ENCODE assay signal across 21 cellular contexts in genomic region chr1:20371883-20372282, GRCh38.
DNase-seq lines count a peak whose midpoint lies in the region; ATAC-seq and TF ChIP-seq lines count a peak whose summit lies in the region.
"Had no signal": no experiment of that assay in that cellular context is flagged by ENCODE, and none has a peak within 500 bp of the region (broad histone marks: within the 10 kb centered on the region; RNA-seq: fewer than 3 reads in every experiment).

No MANE protein-coding gene starts in this region.

- CTCF ChIA-PET in Calu3 (lab: Charles Lee) (no interaction called here), PC-3 (lab: Charles Lee) (no interaction called here)

- H4K20me1 ChIP-seq in PC-3 (ENCODE audit: low read length) (no peaks in the 10 kb centered on the region), osteoblast (ENCODE audit: insufficient read depth, low read length) (peaks cover 5% of the 10 kb centered on the region)
- H4K20me1 ChIP-seq: BLaER1 had no signal

- H3K9me3 Mint-ChIP-seq in T-helper 2 cell treated with Interferon-gamma antibody and Interleukin-4, amounts not matched to agents 5 μg/mL and 100 μg/mL, for 36 hours, result no peaks in the 10 kb centered on the region
- H3K9me3 Mint-ChIP-seq in Calu3 (ENCODE audit: low read depth, unreplicated experiment), result no peaks in the 10 kb centered on the region
- H3K9me3 Mint-ChIP-seq: CD4-positive, alpha-beta memory T cell had no signal

- no peaks in the 10 kb centered on the region for H3K36me3 Mint-ChIP-seq in T-helper 2 cell treated with Interferon-gamma antibody and Interleukin-4, amounts not matched to agents 5 μg/mL and 100 μg/mL, for 36 hours (ENCODE audit: low read depth)
- no peaks in the 10 kb centered on the region for H3K36me3 Mint-ChIP-seq in Calu3 (ENCODE audit: insufficient read depth, unreplicated experiment)
- H3K36me3 Mint-ChIP-seq: CD4-positive, alpha-beta memory T cell had no signal

- H3K9ac ChIP-seq in PC-3 (ENCODE audit: low read length), result no peak overlapping the region
- H3K9ac ChIP-seq: BLaER1 had no signal

- no peaks in the 10 kb centered on the region for H3K9me2 ChIP-seq in PC-3 (replicated peaks; ENCODE audit: low read length)

- no peak overlapping the region for H2AFZ ChIP-seq in PC-3 (ENCODE audit: low read length)
- no peak overlapping the region for H2AFZ ChIP-seq in osteoblast (ENCODE audit: low read length)

- no peaks in the 10 kb centered on the region for H3K9me3 ChIP-seq in PC-3 (ENCODE audit: low read length)
- no peaks in the 10 kb centered on the region for H3K9me3 ChIP-seq in osteoblast (ENCODE audit: low read depth, low read length)
- H3K9me3 ChIP-seq: BLaER1 had no signal

- POLR2A ChIA-PET in PC-3 (lab: Charles Lee; ENCODE audit: unreplicated experiment), result no interaction called here

- intact Hi-C loops in Calu3 (cut with micrococcal nuclease; ENCODE audit: unreplicated experiment) (no loop called here), PC-3 (cut with micrococcal nuclease) (no loop called here)

- peaks cover 9% of the 10 kb centered on the region for H3K27me3 ChIP-seq in PC-3 (ENCODE audit: low read length)
- H3K27me3 ChIP-seq in osteoblast (ENCODE audit: insufficient read depth, low read length), result peaks cover 44% of the 10 kb centered on the region

- TF ChIP-seq CTCF in Calu3 (IDR thresholded peaks at IDR 0.05; ENCODE audit: unreplicated experiment) (no peak), PC-3 (conservative IDR thresholded peaks at IDR 0.05; ENCODE audit: low read depth, low read length) (no peak), osteoblast (IDR thresholded peaks at IDR 0.05; ENCODE audit: extremely low read depth, low read depth, low read length) (no peak)

- no peak overlapping the region for H3K27ac Mint-ChIP-seq in T-helper 2 cell treated with Interferon-gamma antibody and Interleukin-4, amounts not matched to agents 5 μg/mL and 100 μg/mL, for 36 hours
- no peak overlapping the region for H3K27ac Mint-ChIP-seq in Calu3 (ENCODE audit: unreplicated experiment)
- H3K27ac Mint-ChIP-seq: CD4-positive, alpha-beta memory T cell had no signal

- H3F3A ChIP-seq in PC-3 (ENCODE audit: low read length, unreplicated experiment), result no peaks in the 10 kb centered on the region

- no peaks in the 10 kb centered on the region for H3K79me2 ChIP-seq in PC-3 (ENCODE audit: low read length)
- no peaks in the 10 kb centered on the region for H3K79me2 ChIP-seq in osteoblast (ENCODE audit: insufficient read depth, low read length)

- H3K4me1 Mint-ChIP-seq in T-helper 2 cell treated with Interferon-gamma antibody and Interleukin-4, amounts not matched to agents 5 μg/mL and 100 μg/mL, for 36 hours (ENCODE audit: low read depth), result no peaks in the 10 kb centered on the region
- H3K4me1 Mint-ChIP-seq in Calu3 (ENCODE audit: low read depth, unreplicated experiment), result peaks cover 19% of the 10 kb centered on the region

- H3K4me1 ChIP-seq in PC-3 (ENCODE audit: insufficient read depth, low read length), result peaks cover 10% of the 10 kb centered on the region
- H3K4me1 ChIP-seq in osteoblast (ENCODE audit: insufficient read depth, low read length), result no peaks in the 10 kb centered on the region

- no peak overlapping the region for H3K4me3 Mint-ChIP-seq in T-helper 2 cell treated with Interferon-gamma antibody and Interleukin-4, amounts not matched to agents 5 μg/mL and 100 μg/mL, for 36 hours
- no peak overlapping the region for H3K4me3 Mint-ChIP-seq in Calu3 (ENCODE audit: low read depth, unreplicated experiment)
- H3K4me3 Mint-ChIP-seq: CD4-positive, alpha-beta memory T cell had no signal

- no peak overlapping the region for H3K4me3 ChIP-seq in PC-3 (ENCODE audit: low read length)
- no peak overlapping the region for H3K4me3 ChIP-seq in osteoblast (ENCODE audit: insufficient read depth, low read length)
- H3K4me3 ChIP-seq: BLaER1 had no signal

- H3K36me3 ChIP-seq in PC-3 (ENCODE audit: low read depth, low read length) (no peaks in the 10 kb centered on the region), osteoblast (ENCODE audit: insufficient read depth, low read length) (no peaks in the 10 kb centered on the region)
- H3K36me3 ChIP-seq: BLaER1 had no signal

- peaks cover 26% of the 10 kb centered on the region for H3K27me3 Mint-ChIP-seq in T-helper 2 cell treated with Interferon-gamma antibody and Interleukin-4, amounts not matched to agents 5 μg/mL and 100 μg/mL, for 36 hours (ENCODE audit: low read depth)
- H3K27me3 Mint-ChIP-seq in Calu3 (ENCODE audit: unreplicated experiment), result peaks cover 38% of the 10 kb centered on the region

- no peak overlapping the region for H3K27ac ChIP-seq in PC-3 (ENCODE audit: low read length)
- H3K27ac ChIP-seq in osteoblast (ENCODE audit: low read depth, low read length), result no peak overlapping the region
- H3K27ac ChIP-seq: 22Rv1, BLaER1 had no signal

- H3K4me2 ChIP-seq in PC-3 (ENCODE audit: low read length) (no peak overlapping the region), osteoblast (ENCODE audit: insufficient read depth, low read length) (no peak overlapping the region)
- H3K4me2 ChIP-seq: BLaER1 had no signal

- BruUV-seq in Calu3 (replicated peaks; lab: Mats Ljungman, UMichigan) (no TSS peak), PC-3 (replicated peaks; lab: Mats Ljungman, UMichigan) (no TSS peak)

- ATAC-seq in PC-3 (no peak), GM21737 (IDR thresholded peaks at IDR 0.05; ENCODE audit: unreplicated experiment) (no peak)

- peak; percentile 12 for DNase-seq in T-helper 2 cell treated with Interferon-gamma antibody and Interleukin-4, amounts not matched to agents 5 μg/mL and 100 μg/mL, for 36 hours (ENCODE audit: low spot score)
- DNase-seq in T-helper 2 cell (no peak), Calu3 (peak; percentile 31), PC-3 (peak; percentile 13), osteoblast (ENCODE audit: insufficient read length, low spot score, missing footprints) (peak; percentile 5), NCI-H2227 treated with DMSO at 0.1 percent for 48 hours (lab: John Stamatoyannopoulos, UW) (no peak)
- DNase-seq in stimulated activated CD8-positive, alpha-beta memory T cell treated with anti-CD3 and anti-CD28 coated beads, Interleukin-4, amount 100 ng/mL, for 48 hours, result no peak
- DNase-seq: CD4-positive, alpha-beta memory T cell; DMS153; GDM1; Karpas-422; NCI-H1417; NCI-H1694 treated with DMSO at 0.1 percent for 48 hours; NCI-H2081 treated with DMSO at 0.1 percent for 48 hours; NCI-H2171 treated with DMSO at 0.1 percent for 48 hours; NCI-H446; NCI-H526; SHP77 had no signal

Comparison
In these comparisons a context has a peak if more than half of its experiments do, and no peak if none do; other contexts are left out.
1. DNase-seq: peak in T-helper 2 cell treated with Interferon-gamma antibody and Interleukin-4, amounts not matched to agents 5 μg/mL and 100 μg/mL, for 36 hours (single experiment), Calu3 (single experiment), PC-3 (single experiment) and osteoblast (single experiment); none in T-helper 2 cell (0 of 5), NCI-H2227 treated with DMSO at 0.1 percent for 48 hours (single experiment) and stimulated activated CD8-positive, alpha-beta memory T cell treated with anti-CD3 and anti-CD28 coated beads, Interleukin-4, amount 100 ng/mL, for 48 hours (single experiment).